Comparison of ENCODE assay signal across 15 cellular contexts in genomic region chr6:102679844-102680243, GRCh38.
A peak's percentile ranks its signal among the peaks of the same experiment; 100 is the strongest.
DNase-seq lines count a peak whose midpoint lies in the region; ATAC-seq and TF ChIP-seq lines count a peak whose summit lies in the region.
"Had no signal": no experiment of that assay in that cellular context is flagged by ENCODE, and none has a peak within 500 bp of the region (broad histone marks: within the 10 kb centered on the region; RNA-seq: fewer than 3 reads in every experiment).

No MANE protein-coding gene starts in this region.

- no peak overlapping the region for H2AFZ ChIP-seq in GM23338
- H2AFZ ChIP-seq: GM23248 had no signal

- no peaks in the 10 kb centered on the region for H3K9me3 Mint-ChIP-seq in GM23338

- no peak for ATAC-seq in SK-N-SH treated with all-trans-retinoic acid at 6 μM for 48 hours
- peak; percentile 93 for ATAC-seq in left lobe of liver
- no peak for ATAC-seq in GM23338
- ATAC-seq in GM21423 (IDR thresholded peaks at IDR 0.05; ENCODE audit: unreplicated experiment): no peak
- ATAC-seq: K562 had no signal

- no peaks in the 10 kb centered on the region for H3K79me2 ChIP-seq in GM23338 (replicated peaks; ENCODE audit: insufficient read depth)

- DNase-seq in HuH-7 (ENCODE audit: low spot score) (peak; percentile 6), left lobe of liver (ENCODE audit: low spot score) (no peak), GM23338 (ENCODE audit: low spot score) (no peak), NCI-H748 (lab: John Stamatoyannopoulos, UW; ENCODE audit: unreplicated experiment) (no peak), SKM-1 (lab: John Stamatoyannopoulos, UW; ENCODE audit: unreplicated experiment) (no peak)
- DNase-seq: ACHN; Calu3; CD4-positive, CD25-positive, alpha-beta regulatory T cell; DMS 273 treated with DMSO at 0.1 percent for 48 hours; GM23248; H7 had no signal

- no peaks in the 10 kb centered on the region for H3K27me3 Mint-ChIP-seq in GM23338 (ENCODE audit: insufficient read depth, low read depth, poor library complexity)
- H3K27me3 Mint-ChIP-seq: CD4-positive, CD25-positive, alpha-beta regulatory T cell had no signal

- H3K9me2 ChIP-seq in GM23338 (ENCODE audit: insufficient read depth): no peaks in the 10 kb centered on the region

- TF ChIP-seq CTCF in GM23338 (conservative IDR thresholded peaks at IDR 0.05; ENCODE audit: low read depth in 2 of 2): no peak

- H3K4me3 Mint-ChIP-seq in GM23338: no peak overlapping the region
- H3K4me3 Mint-ChIP-seq: CD4-positive, CD25-positive, alpha-beta regulatory T cell had no signal

- no peak overlapping the region for H3K4me3 ChIP-seq in GM23338
- H3K4me3 ChIP-seq: BLaER1 treated with 17β-estradiol and CSF1 and Interleukin-3, amounts not matched to agents 10 nM and 100 nM; GM23248; K562 had no signal

- no peaks in the 10 kb centered on the region for H3K4me1 ChIP-seq in GM23338 (ENCODE audit: insufficient read depth)
- H3K4me1 ChIP-seq: BLaER1 treated with 17β-estradiol and CSF1 and Interleukin-3, amounts not matched to agents 10 nM and 100 nM had no signal

- no peaks in the 10 kb centered on the region for H3K36me3 ChIP-seq in GM23338 (ENCODE audit: insufficient read depth)
- H3K36me3 ChIP-seq: BLaER1 treated with 17β-estradiol and CSF1 and Interleukin-3, amounts not matched to agents 10 nM and 100 nM had no signal

- H3K27ac Mint-ChIP-seq in GM23338: no peak overlapping the region
- H3K27ac Mint-ChIP-seq: CD4-positive, CD25-positive, alpha-beta regulatory T cell had no signal

- H4K20me1 ChIP-seq in GM23338 (replicated peaks; ENCODE audit: insufficient read depth): no peaks in the 10 kb centered on the region
- H4K20me1 ChIP-seq: BLaER1 treated with 17β-estradiol and CSF1 and Interleukin-3, amounts not matched to agents 10 nM and 100 nM had no signal

- no peak overlapping the region for H3K4me2 ChIP-seq in GM23338
- H3K4me2 ChIP-seq: BLaER1 treated with 17β-estradiol and CSF1 and Interleukin-3, amounts not matched to agents 10 nM and 100 nM had no signal

- H3K27ac ChIP-seq in GM23338 (ENCODE audit: low read depth): no peak overlapping the region
- H3K27ac ChIP-seq: BLaER1 treated with 17β-estradiol and CSF1 and Interleukin-3, amounts not matched to agents 10 nM and 100 nM; GM23248 had no signal

- H3K27me3 ChIP-seq in GM23338 (ENCODE audit: insufficient read depth): no peaks in the 10 kb centered on the region
- H3K27me3 ChIP-seq: BLaER1 treated with 17β-estradiol and CSF1 and Interleukin-3, amounts not matched to agents 10 nM and 100 nM had no signal

- H3K4me1 Mint-ChIP-seq in GM23338: no peaks in the 10 kb centered on the region; the same call in 2 of the 3 replicates
- H3K4me1 Mint-ChIP-seq: CD4-positive, CD25-positive, alpha-beta regulatory T cell had no signal

- H3K36me3 Mint-ChIP-seq in GM23338 (ENCODE audit: low read depth): no peaks in the 10 kb centered on the region
- H3K36me3 Mint-ChIP-seq: CD4-positive, CD25-positive, alpha-beta regulatory T cell had no signal

- no peaks in the 10 kb centered on the region for H3F3A ChIP-seq in GM23338 (replicated peaks; ENCODE audit: low read depth)

TF ChIP-seq in SK-N-SH treated with all-trans-retinoic acid at 6 μM for 48 hours, 23 proteins besides CTCF, POLR2A, EP300 and RAD21:
- TF ChIP-seq TCF4 (CRISPR knock-in tag; IDR thresholded peaks at IDR 0.05; ENCODE audit: borderline replicate concordance): 0 out of 2 replicates have a peak, but pooled peaks have one; percentile 25
- no peak for TF ChIP-seq PPARA (CRISPR knock-in tag; IDR thresholded peaks at IDR 0.05; ENCODE audit: borderline replicate concordance)

TF ChIP-seq in GM23338, 12 proteins besides CTCF, POLR2A, EP300 and RAD21:
- TF ChIP-seq ETS1 (IDR thresholded peaks at IDR 0.05): no peak
- TF ChIP-seq CREB1 (CRISPR knock-in tag; IDR thresholded peaks at IDR 0.05; ENCODE audit: low read depth): no peak
TF ChIP-seq in GM23338: peak in this region for 0.
